In genomic region chr1:214331827-214332423, GRCh38 we compare ENCODE assay signal across 8 cellular contexts. TPM values are rescaled to one million over a fixed set of nuclear protein-coding genes. Genes with fewer than 3 reads are reported as not detected.
DNase-seq lines count a peak whose midpoint lies in the region; ATAC-seq, FAIRE-seq and TF ChIP-seq lines count a peak whose summit lies in the region.

No MANE protein-coding gene starts in this region.

- no peak for DNase-seq in AG09309 (ENCODE audit: low read depth)
- DNase-seq in GM12892 (ENCODE audit: insufficient read length) = peak; percentile 48
- peak; percentile 53 for DNase-seq in HT-29 (ENCODE audit: low spot score)
- peak; percentile 20 for DNase-seq in SW480 (ENCODE audit: low spot score)
- DNase-seq in GM12878 (ENCODE audit: low read depth, low spot score) = no peak
- DNase-seq in left kidney (ENCODE audit: low read depth, low spot score) = peak; percentile 68
- DNase-seq in stimulated activated CD8-positive, alpha-beta memory T cell treated with anti-CD3 and anti-CD28 coated beads, Interleukin-15, amount 100 ng/mL, for 1 hour (ENCODE audit: low read depth) = peak; percentile 24

- TF ChIP-seq POLR2A in GM12892 (IDR thresholded peaks at IDR 0.05; ENCODE audit: low read depth, low read length) = no peak
- no peak for TF ChIP-seq POLR2A in GM12878 (IDR thresholded peaks at IDR 0.05; ENCODE audit: low read depth, low read length)

- H3K4me2 ChIP-seq in GM12878 (ENCODE audit: control insufficient read depth, insufficient read depth) = no peak overlapping the region

- no peaks in the 10 kb centered on the region for H3K9me3 ChIP-seq in GM12878 (replicated peaks; ENCODE audit: control insufficient read depth, insufficient read depth, low read length)

- RAD21 ChIA-PET in GM12878 (lab: Charles Lee; ENCODE audit: unreplicated experiment) = interaction anchor here (0.5 to 10.5 kb wide), 37 partner anchors 14 to 1194 kb away, joined by 3 to 207 read pairs (median 4); partner anchors contain the start of gene SMYD2

- H3K27ac ChIP-seq in GM12878 (ENCODE audit: control insufficient read depth, insufficient read depth) = no peak overlapping the region

- SMC1A ChIA-PET in GM12878 (lab: Charles Lee; ENCODE audit: uncharacterized antibody, unreplicated experiment) = interaction anchor here (0.6 to 12.2 kb wide), 28 partner anchors 9 to 950 kb away, joined by 3 to 323 read pairs (median 6); partner anchors contain the start of gene CENPF

- no peaks in the 10 kb centered on the region for H3K27me3 ChIP-seq in GM12878 (replicated peaks in 1 of 2; ENCODE audit: control insufficient read depth in 2 of 2, insufficient read depth in 2 of 2, low read length in 1 of 2)

- peak; percentile 78 for ATAC-seq in GM12878
- no peak for ATAC-seq in GM21390 (IDR thresholded peaks at IDR 0.05; ENCODE audit: unreplicated experiment)

- H3K9ac ChIP-seq in GM12878 (ENCODE audit: control insufficient read depth, insufficient read depth, low read length) = no peak overlapping the region

- peak; percentile 63 for FAIRE-seq in GM12892 (lab: Jason Lieb, UNC)
- FAIRE-seq in GM12878 (lab: Jason Lieb, UNC) = peak; percentile 79

- H2AFZ ChIP-seq in GM12878 (ENCODE audit: control insufficient read depth, low read depth, low read length) = no peak overlapping the region

- no peaks in the 10 kb centered on the region for H4K20me1 ChIP-seq in GM12878 (ENCODE audit: control insufficient read depth, insufficient read depth)

- H3K36me3 ChIP-seq in GM12878 (ENCODE audit: control insufficient read depth in 2 of 2, insufficient read depth in 2 of 2, low read length in 1 of 2) = peaks cover 0 to 1% of the 10 kb centered on the region in 2 experiments; a peak in 2 of 4 replicates

- H3K4me1 ChIP-seq in GM12878 (ENCODE audit: control insufficient read depth, insufficient read depth, low read length) = no peaks in the 10 kb centered on the region

- TF ChIP-seq EP300 in GM12878 (IDR thresholded peaks at IDR 0.05; ENCODE audit: borderline replicate concordance in 1 of 2, control insufficient read depth in 1 of 2, low read depth in 2 of 2, low read length in 2 of 2) = no peak

- WGBS in GM12878 (ENCODE audit: insufficient coverage, insufficient replicate concordance, low lambda C conversion rate, missing lambda C conversion rate) = 44% methylated on average over 9 of the region's 9 CpGs

- intact Hi-C loops in GM12878 (cut with micrococcal nuclease; ENCODE audit: unreplicated experiment) = loop anchor here (5.0 to 10.0 kb wide), 2 partner anchors 295 to 1193 kb away; no protein-coding TSS in a partner anchor

- peak; percentile 66 for TF ChIP-seq RAD21 in GM12878 (IDR thresholded peaks at IDR 0.05; ENCODE audit: insufficient read depth, low read depth, low read length)

- CTCF ChIA-PET in GM12878 (lab: Yijun Ruan, JAX) = interaction anchor here (0.5 to 17.7 kb wide), 85 partner anchors 8 to 1195 kb away, joined by 3 to 597 read pairs (median 7); partner anchors contain the start of genes CENPF and SMYD2

- H3K4me3 ChIP-seq in AG09309 (ENCODE audit: control insufficient read depth, low read depth, low read length) (no peak overlapping the region), GM12878 (no peak overlapping the region)

- BruUV-seq in GM12878 (replicated peaks; lab: Mats Ljungman, UMichigan) = no TSS peak

- TF ChIP-seq CTCF in AG09309 (IDR thresholded peaks at IDR 0.05; ENCODE audit: control insufficient read depth, insufficient read depth, low read depth, low read length, missing control alignments) (peak; percentile 93), GM12878 (IDR thresholded peaks at IDR 0.05 in 2 of 3, conservative IDR thresholded peaks at IDR 0.05 in 1 of 3; ENCODE audit: control insufficient read depth in 2 of 3, extremely low read depth in 1 of 3, insufficient read depth in 1 of 3, low read depth in 3 of 3, low read length in 3 of 3) (peak; percentile 68 to 91 (median 87))

- in situ Hi-C loops in GM12878 (cut with MboI) = loop anchor here (5.0 to 10.0 kb wide), 5 partner anchors 65 to 1193 kb away; no protein-coding TSS in a partner anchor

- H3K79me2 ChIP-seq in GM12878 (ENCODE audit: control insufficient read depth, insufficient read depth, low read length) = no peaks in the 10 kb centered on the region

- POLR2A ChIA-PET in GM12878 (lab: Charles Lee) = interaction anchor here (0.5 kb wide), 1 partner anchor 253 kb away, joined by 4 read pairs; no protein-coding TSS in a partner anchor

TF ChIP-seq in GM12878, 131 proteins besides CTCF, POLR2A, EP300 and RAD21 (continues in another document):
- no peak for TF ChIP-seq BCL3 (IDR thresholded peaks at IDR 0.05; ENCODE audit: borderline replicate concordance, insufficient read depth, low read depth, low read length, poor library complexity, severe bottlenecking)
- no peak for TF ChIP-seq RCOR1 (conservative IDR thresholded peaks at IDR 0.05; ENCODE audit: low read depth, low read length)
- no peak for TF ChIP-seq KLF5 (IDR thresholded peaks at IDR 0.05; ENCODE audit: partially characterized antibody)
- TF ChIP-seq MEF2A (IDR thresholded peaks at IDR 0.05; ENCODE audit: insufficient read depth, low read depth, low read length) = no peak
- TF ChIP-seq HSF1 (IDR thresholded peaks at IDR 0.05; ENCODE audit: low read depth, low read length) = no peak
- peak; percentile 54; the same call in 1 of the 2 replicates for TF ChIP-seq SMC3 (IDR thresholded peaks at IDR 0.05; ENCODE audit: borderline replicate concordance, low read length)
- TF ChIP-seq POLR2AphosphoS5 (IDR thresholded peaks at IDR 0.05; ENCODE audit: low read length) = no peak
- TF ChIP-seq SPI1 (IDR thresholded peaks at IDR 0.05; ENCODE audit: borderline replicate concordance, insufficient read depth, low read depth, low read length) = no peak
- TF ChIP-seq TCF12 (IDR thresholded peaks at IDR 0.05; ENCODE audit: low read depth, low read length) = no peak
- TF ChIP-seq YY1 (IDR thresholded peaks at IDR 0.05; ENCODE audit: low read depth, low read length) = 0 out of 2 replicates have a peak, but pooled peaks have one; percentile 53
- 0 out of 2 replicates have a peak, but pooled peaks have one; percentile 44 for TF ChIP-seq SMARCA5 (IDR thresholded peaks at IDR 0.05)
- TF ChIP-seq CHD4 (IDR thresholded peaks at IDR 0.05) = no peak

RNA-seq across cellular contexts. Expression of gene SMYD2, which starts 51.0 kb away (rescaled TPM):
- 21.9 TPM for polyA plus RNA-seq in GM12892 (2012; ENCODE audit: missing spikeins)
- 27.5 and 43.5 TPM in 2 replicates for total RNA-seq in HT-29 (2014; rRNA removed; shearing (Covaris generic))
- total RNA-seq in GM12878 (2013; cell fraction: nucleolus; rRNA removed) = 29.8 and 32.3 TPM in 2 replicates
- total RNA-seq in GM12878 (2014; rRNA removed) (26.0 and 27.8 TPM in 2 replicates), GM12878 (2014; rRNA removed; fragmentation: Illumina TruSeq; extraction: Trizol) (26.1 and 26.9 TPM in 2 replicates), GM12878 (2021) (19.5 and 21.7 TPM in 2 replicates)
- polyA plus RNA-seq in GM12878 (2011; ENCODE audit: low read depth) = 14.0 TPM
- polyA plus RNA-seq in GM12878 (2011; rRNA removed) (55.7 and 78.1 TPM in 2 replicates), GM12878 (2014; fragmentation: Illumina TruSeq; extraction: Trizol) (30.1 and 33.8 TPM in 2 replicates), GM12878 (2014; fragmentation: Nextera tagmentation; extraction: Ambion mirVana) (10 to 100 TPM in 1 of 2 experiments, 1 to 10 TPM in 1; 8.3 to 17.0 TPM), GM12878 (2014; rRNA removed) (23.8 and 25.0 TPM in 2 replicates), GM12878 (2016; fragmentation: Nextera tagmentation; extraction: Ambion mirVana) (10 to 100 TPM; 34.5 to 36.1 TPM)
- polyA plus RNA-seq in GM12878 (2011; cell fraction: cytosol; rRNA removed) = 31.5 and 32.3 TPM in 2 replicates
- polyA plus RNA-seq in GM12878 (2011; cell fraction: nucleus; rRNA removed) = 48.8 and 56.5 TPM in 2 replicates
- polyA plus RNA-seq in GM12878 (2012) = 19.4 and 20.6 TPM in 2 replicates
- polyA minus RNA-seq in GM12878 (2011; rRNA and poly(A)+ RNA removed) = 25.4 and 32.8 TPM in 2 replicates
- polyA minus RNA-seq in GM12878 (2011; cell fraction: cytosol; rRNA and poly(A)+ RNA removed) = 7.5 and 13.1 TPM in 2 replicates
- 12.1 and 14.7 TPM in 2 replicates for polyA minus RNA-seq in GM12878 (2011; cell fraction: nucleus; rRNA and poly(A)+ RNA removed)

Comparison
In these comparisons a context has a peak if more than half of its experiments do, and no peak if none do; other contexts are left out.
1. DNase-seq: peak in GM12892 (single experiment), HT-29 (single experiment), SW480 (single experiment), left kidney (single experiment) and stimulated activated CD8-positive, alpha-beta memory T cell treated with anti-CD3 and anti-CD28 coated beads, Interleukin-15, amount 100 ng/mL, for 1 hour (single experiment); none in AG09309 (single experiment) and GM12878 (single experiment).